Comparison of ENCODE assay signal across 11 cellular contexts in genomic region chr1:93734999-93735398, GRCh38. TPM values are rescaled to one million over a fixed set of nuclear protein-coding genes. Genes with fewer than 3 reads are reported as not detected.
DNase-seq lines count a peak whose midpoint lies in the region; ATAC-seq and TF ChIP-seq lines count a peak whose summit lies in the region.
"Had no signal": no experiment of that assay in that cellular context is flagged by ENCODE, and none has a peak within 500 bp of the region (broad histone marks: within the 10 kb centered on the region; RNA-seq: fewer than 3 reads in every experiment).

No MANE protein-coding gene starts in this region.

- no peak overlapping the region for H4K8ac ChIP-seq in neuronal stem cell (ENCODE audit: low read depth, low read length)

- H3K4ac ChIP-seq in neuronal stem cell (ENCODE audit: low read length): no peak overlapping the region

- WGBS in neuronal stem cell (ENCODE audit: extremely low coverage in 2 of 2, insufficient read length in 2 of 2, insufficient replicate concordance in 1 of 2), 2 donors: no CpG with 5 or more reads among the region's 2 CpGs

- H2BK5ac ChIP-seq in neuronal stem cell (ENCODE audit: low read length): no peak overlapping the region

- H3K4me2 ChIP-seq in neuronal stem cell (ENCODE audit: insufficient read depth, low read length, poor library complexity, severe bottlenecking): no peak overlapping the region

- H4K91ac ChIP-seq in neuronal stem cell (ENCODE audit: low read depth, low read length, poor library complexity): no peak overlapping the region

- DNase-seq in GM03348 (ENCODE audit: low spot score) (peak; percentile 48), HT-29 (ENCODE audit: low spot score) (peak; percentile 30), brain microvascular endothelial cell (no peak), neuronal stem cell (ENCODE audit: low spot score) (no peak), ureter (ENCODE audit: low spot score) (no peak)
- no peak for DNase-seq in stimulated activated CD4-positive, alpha-beta T cell treated with anti-CD3 and anti-CD28 coated beads, Interleukin-4, amount 100 ng/mL, for 24 hours
- DNase-seq: adrenal gland, NCI-H345 had no signal

- H2BK120ac ChIP-seq in neuronal stem cell (ENCODE audit: low read depth, low read length): no peak overlapping the region

- TF ChIP-seq CTCF in brain microvascular endothelial cell (IDR thresholded peaks at IDR 0.05; ENCODE audit: low read depth, low read length, missing control alignments): peak; percentile 69

- peak overlapping the region; percentile 33 for H2BK15ac ChIP-seq in neuronal stem cell (ENCODE audit: low read length)

- no peak overlapping the region for H3K4me3 ChIP-seq in brain microvascular endothelial cell (ENCODE audit: low read depth, low read length)
- H3K4me3 ChIP-seq in neuronal stem cell (ENCODE audit: low read length in 2 of 2): no peak overlapping the region
- H3K4me3 ChIP-seq: adrenal gland, esophagus muscularis mucosa, prostate gland had no signal

- no peak overlapping the region for H2AK5ac ChIP-seq in neuronal stem cell (ENCODE audit: low read depth, low read length)

- H3K9me3 ChIP-seq in neuronal stem cell (replicated peaks in 1 of 2; ENCODE audit: control insufficient read depth in 2 of 2, insufficient read depth in 1 of 2, low read depth in 1 of 2, low read length in 2 of 2): peaks cover 0 to 4% of the 10 kb centered on the region in 2 donors
- H3K9me3 ChIP-seq: adrenal gland, esophagus muscularis mucosa, prostate gland had no signal

- no peak overlapping the region for H2BK12ac ChIP-seq in neuronal stem cell (ENCODE audit: low read length)

- H3K18ac ChIP-seq in neuronal stem cell (ENCODE audit: low read length): peak overlapping the region; percentile 46

- H3K36me3 ChIP-seq in brain microvascular endothelial cell (replicated peaks): no peaks in the 10 kb centered on the region
- no peaks in the 10 kb centered on the region for H3K36me3 ChIP-seq in neuronal stem cell (replicated peaks in 1 of 2; ENCODE audit: control insufficient read depth in 2 of 2, insufficient read depth in 2 of 2, low read length in 2 of 2)
- H3K36me3 ChIP-seq: adrenal gland, esophagus muscularis mucosa, prostate gland had no signal

- in situ Hi-C loops in brain microvascular endothelial cell (cut with HindIII; ENCODE audit: low pct_ligation_motif_present, low sequenced_read_pairs): no loop called here

- no peaks in the 10 kb centered on the region for H3K79me1 ChIP-seq in neuronal stem cell (ENCODE audit: low read depth, low read length)

- no peak for ATAC-seq in HG03025 (IDR thresholded peaks at IDR 0.05; ENCODE audit: low FRiP score, unreplicated experiment)

- no peak overlapping the region for H3K23ac ChIP-seq in neuronal stem cell (ENCODE audit: low read depth, low read length, poor library complexity)

- no peak overlapping the region for H2AFZ ChIP-seq in neuronal stem cell (ENCODE audit: low read length)

- H3K14ac ChIP-seq in neuronal stem cell (ENCODE audit: low read length): no peak overlapping the region

- peaks cover 18 to 31% of the 10 kb centered on the region in 2 donors for H3K4me1 ChIP-seq in neuronal stem cell (ENCODE audit: control insufficient read depth in 2 of 2, insufficient read depth in 1 of 2, low read depth in 1 of 2, low read length in 2 of 2)
- H3K4me1 ChIP-seq: adrenal gland, prostate gland had no signal

- H3K27ac ChIP-seq in brain microvascular endothelial cell (no peak overlapping the region), neuronal stem cell (replicated peaks; ENCODE audit: low read length) (no peak overlapping the region)
- H3K27ac ChIP-seq: adrenal gland, esophagus muscularis mucosa, prostate gland had no signal

- no peak overlapping the region for H3K9ac ChIP-seq in neuronal stem cell (ENCODE audit: low read depth, low read length, poor library complexity)

- H3K27me3 ChIP-seq in brain microvascular endothelial cell (replicated peaks): no peaks in the 10 kb centered on the region
- no peaks in the 10 kb centered on the region for H3K27me3 ChIP-seq in neuronal stem cell (ENCODE audit: control insufficient read depth in 3 of 3, insufficient read depth in 3 of 3, low read depth in 1 of 3, low read length in 3 of 3)
- H3K27me3 ChIP-seq: adrenal gland, esophagus muscularis mucosa had no signal

RNA-seq across cellular contexts. Expression of gene BCAR3, which starts 53.4 kb away (rescaled TPM):
- total RNA-seq in HT-29 (2014; rRNA removed; shearing (Covaris generic)): 48.5 and 49.4 TPM in 2 replicates
- 15.9 TPM for polyA plus RNA-seq in neuronal stem cell (2013, experiment 1 of 2)
- 16.0 TPM for polyA plus RNA-seq in neuronal stem cell (2013, experiment 2 of 2)
- total RNA-seq in ureter: 26.7 TPM

Comparison
In these comparisons a context has a peak if more than half of its experiments do, and no peak if none do; other contexts are left out.
1. DNase-seq: peak in GM03348 (single experiment) and HT-29 (single experiment); none in brain microvascular endothelial cell (single experiment), neuronal stem cell (single experiment), stimulated activated CD4-positive, alpha-beta T cell treated with anti-CD3 and anti-CD28 coated beads, Interleukin-4, amount 100 ng/mL, for 24 hours (single experiment) and ureter (single experiment).